11 cellular contexts compared by ENCODE assay signal in genomic region chr11:92122561-92122960, GRCh38.
"Had no signal": no experiment of that assay in that cellular context is flagged by ENCODE, and none has a peak within 500 bp of the region (broad histone marks: within the 10 kb centered on the region; RNA-seq: fewer than 3 reads in every experiment).

No MANE protein-coding gene starts in this region.

- H3K4me1 ChIP-seq: heart left ventricle, right atrium auricular region, transverse colon had no signal

- H3K9me3 ChIP-seq: body of pancreas, transverse colon had no signal

- H3K4me3 ChIP-seq: body of pancreas, esophagus muscularis mucosa, heart left ventricle, mucosa of descending colon, right atrium auricular region, transverse colon had no signal

- H3K36me3 ChIP-seq: esophagus muscularis mucosa, heart left ventricle, right atrium auricular region, transverse colon had no signal

- DNase-seq: activated CD4-positive, alpha-beta T cell treated with anti-CD3 and anti-CD28 coated beads, Interleukin-2, amount 10 ng/mL, durations not matched to agents 24 days and 14 days; activated CD8-positive, alpha-beta memory T cell treated with anti-CD3 and anti-CD28 coated beads for 24 hours; activated naive CD4-positive, alpha-beta T cell treated with anti-CD3 and anti-CD28 coated beads for 36 hours; body of pancreas; cerebellar nuclear complex; heart left ventricle; mucosa of descending colon; nucleus accumbens; transverse colon had no signal

- H3K27me3 ChIP-seq: body of pancreas, esophagus muscularis mucosa, heart left ventricle, right atrium auricular region, transverse colon had no signal

- H3K27ac ChIP-seq: body of pancreas, esophagus muscularis mucosa, heart left ventricle, right atrium auricular region, transverse colon had no signal
